Comparison of ENCODE assay signal across 21 cellular contexts in genomic region chr11:99199336-99199735, GRCh38.
DNase-seq lines count a peak whose midpoint lies in the region; ATAC-seq and TF ChIP-seq lines count a peak whose summit lies in the region.
"Had no signal": no experiment of that assay in that cellular context is flagged by ENCODE, and none has a peak within 500 bp of the region (broad histone marks: within the 10 kb centered on the region; RNA-seq: fewer than 3 reads in every experiment).

No MANE protein-coding gene starts in this region.

- H3K27me3 ChIP-seq in osteoblast (ENCODE audit: insufficient read depth, low read length), result no peaks in the 10 kb centered on the region
- H3K27me3 ChIP-seq in CD8-positive, alpha-beta memory T cell (ENCODE audit: insufficient read depth, low read length, poor library complexity, severe bottlenecking), result no peaks in the 10 kb centered on the region
- H3K27me3 ChIP-seq: ascending aorta, stomach, uterus had no signal

- no peak overlapping the region for H3K4me3 Mint-ChIP-seq in CD8-positive, alpha-beta memory T cell
- H3K4me3 Mint-ChIP-seq: activated CD4-positive, alpha-beta T cell treated with anti-CD3 and anti-CD28 coated beads, Interleukin-2, amount 10 ng/mL, durations not matched to agents 7 days and 5 days; CD8-positive, alpha-beta T cell; HFFc6; naive thymus-derived CD8-positive, alpha-beta T cell had no signal

- POLR2A ChIA-PET in CD8-positive, alpha-beta memory T cell (lab: Charles Lee), result no interaction called here

- no peaks in the 10 kb centered on the region for H3K27me3 Mint-ChIP-seq in CD8-positive, alpha-beta memory T cell
- H3K27me3 Mint-ChIP-seq: activated CD4-positive, alpha-beta T cell treated with anti-CD3 and anti-CD28 coated beads, Interleukin-2, amount 10 ng/mL, durations not matched to agents 7 days and 5 days; naive thymus-derived CD8-positive, alpha-beta T cell had no signal

- no peak overlapping the region for H3K4me3 ChIP-seq in osteoblast (ENCODE audit: insufficient read depth, low read length)
- no peak overlapping the region for H3K4me3 ChIP-seq in CD8-positive, alpha-beta memory T cell (ENCODE audit: low read length)
- H3K4me3 ChIP-seq: ascending aorta, lower lobe of right lung, psoas muscle, stomach, uterus had no signal

- no peak for TF ChIP-seq CTCF in osteoblast (IDR thresholded peaks at IDR 0.05; ENCODE audit: extremely low read depth, low read depth, low read length)

- H3K79me2 ChIP-seq in osteoblast (ENCODE audit: insufficient read depth, low read length), result no peaks in the 10 kb centered on the region

- H3K27ac Mint-ChIP-seq in CD8-positive, alpha-beta memory T cell, result no peak overlapping the region
- H3K27ac Mint-ChIP-seq: activated CD4-positive, alpha-beta T cell treated with anti-CD3 and anti-CD28 coated beads, Interleukin-2, amount 10 ng/mL, durations not matched to agents 7 days and 5 days; CD8-positive, alpha-beta T cell; HFFc6; naive thymus-derived CD8-positive, alpha-beta T cell had no signal

- ATAC-seq in HG03457 (IDR thresholded peaks at IDR 0.05; ENCODE audit: unreplicated experiment), result no peak
- no peak for ATAC-seq in GM18873 (IDR thresholded peaks at IDR 0.05; ENCODE audit: low FRiP score, unreplicated experiment)
- ATAC-seq: CD8-positive, alpha-beta T cell; lower lobe of right lung; naive thymus-derived CD8-positive, alpha-beta T cell; psoas muscle; SK-N-SH treated with all-trans-retinoic acid at 6 μM for 48 hours had no signal

- CTCF ChIA-PET in CD8-positive, alpha-beta memory T cell (lab: Charles Lee), result no interaction called here

- no peak overlapping the region for H2AFZ ChIP-seq in osteoblast (ENCODE audit: low read length)

- H3K4me1 Mint-ChIP-seq in CD8-positive, alpha-beta memory T cell, result no peaks in the 10 kb centered on the region
- H3K4me1 Mint-ChIP-seq: activated CD4-positive, alpha-beta T cell treated with anti-CD3 and anti-CD28 coated beads, Interleukin-2, amount 10 ng/mL, durations not matched to agents 7 days and 5 days; naive thymus-derived CD8-positive, alpha-beta T cell had no signal

- H3K4me2 ChIP-seq in osteoblast (ENCODE audit: insufficient read depth, low read length), result no peak overlapping the region

- H3K9me3 ChIP-seq in osteoblast (ENCODE audit: low read depth, low read length), result no peaks in the 10 kb centered on the region
- no peaks in the 10 kb centered on the region for H3K9me3 ChIP-seq in CD8-positive, alpha-beta memory T cell (ENCODE audit: low read length)
- H3K9me3 ChIP-seq: ascending aorta, lower lobe of right lung, psoas muscle, stomach, uterus had no signal

- H3K4me1 ChIP-seq in osteoblast (ENCODE audit: insufficient read depth, low read length), result no peaks in the 10 kb centered on the region
- no peaks in the 10 kb centered on the region for H3K4me1 ChIP-seq in CD8-positive, alpha-beta memory T cell (ENCODE audit: insufficient read depth, low read length)
- H3K4me1 ChIP-seq: ascending aorta, lower lobe of right lung, psoas muscle, stomach, uterus had no signal

- H3K27ac ChIP-seq in osteoblast (ENCODE audit: low read depth, low read length), result no peak overlapping the region
- no peak overlapping the region for H3K27ac ChIP-seq in CD8-positive, alpha-beta memory T cell (ENCODE audit: low read depth, low read length)
- H3K27ac ChIP-seq: ascending aorta, lower lobe of right lung, psoas muscle, stomach, uterus had no signal

- DNase-seq in Daoy (ENCODE audit: low read depth) (peak; percentile 12), NCI-H2171 (lab: John Stamatoyannopoulos, UW) (peak; percentile 7), brain pericyte (ENCODE audit: low read depth, low spot score) (peak; percentile 37), osteoblast (ENCODE audit: insufficient read length, low spot score, missing footprints) (peak; percentile 1), NCI-H187 (lab: John Stamatoyannopoulos, UW) (no peak)
- no peak for DNase-seq in CD8-positive, alpha-beta memory T cell
- DNase-seq: activated CD4-positive, alpha-beta T cell treated with anti-CD3 and anti-CD28 coated beads, Interleukin-2, amount 10 ng/mL, durations not matched to agents 7 days and 5 days; CD8-positive, alpha-beta T cell; erythroblast; HFFc6; lower lobe of right lung; naive thymus-derived CD8-positive, alpha-beta T cell; NCI-H2029 treated with DMSO at 0.1 percent for 48 hours; NCI-H526 treated with DMSO at 0.1 percent for 48 hours; stomach; uterus had no signal

- no peaks in the 10 kb centered on the region for H3K36me3 ChIP-seq in osteoblast (ENCODE audit: insufficient read depth, low read length)
- no peaks in the 10 kb centered on the region for H3K36me3 ChIP-seq in CD8-positive, alpha-beta memory T cell (ENCODE audit: insufficient read depth, low read length)
- H3K36me3 ChIP-seq: ascending aorta, lower lobe of right lung, stomach had no signal

- no peaks in the 10 kb centered on the region for H4K20me1 ChIP-seq in osteoblast (ENCODE audit: insufficient read depth, low read length)

- H3K9me3 Mint-ChIP-seq in CD8-positive, alpha-beta memory T cell, result peaks cover 9 to 34% (median 21%) of the 10 kb centered on the region in 5 donors

- peaks cover 0 to 2% (median 0%) of the 10 kb centered on the region in 3 donors for H3K36me3 Mint-ChIP-seq in CD8-positive, alpha-beta memory T cell
- H3K36me3 Mint-ChIP-seq: CD8-positive, alpha-beta T cell; naive thymus-derived CD8-positive, alpha-beta T cell had no signal

Comparison
In these comparisons a context has a peak if more than half of its experiments do, and no peak if none do; other contexts are left out.
1. DNase-seq: peak in Daoy (single experiment), NCI-H2171 (single experiment), brain pericyte (single experiment) and osteoblast (single experiment); none in NCI-H187 (0 of 2) and CD8-positive, alpha-beta memory T cell (0 of 5).